Comparison of ENCODE assay signal across 8 cellular contexts in the genomic region with DNA sequence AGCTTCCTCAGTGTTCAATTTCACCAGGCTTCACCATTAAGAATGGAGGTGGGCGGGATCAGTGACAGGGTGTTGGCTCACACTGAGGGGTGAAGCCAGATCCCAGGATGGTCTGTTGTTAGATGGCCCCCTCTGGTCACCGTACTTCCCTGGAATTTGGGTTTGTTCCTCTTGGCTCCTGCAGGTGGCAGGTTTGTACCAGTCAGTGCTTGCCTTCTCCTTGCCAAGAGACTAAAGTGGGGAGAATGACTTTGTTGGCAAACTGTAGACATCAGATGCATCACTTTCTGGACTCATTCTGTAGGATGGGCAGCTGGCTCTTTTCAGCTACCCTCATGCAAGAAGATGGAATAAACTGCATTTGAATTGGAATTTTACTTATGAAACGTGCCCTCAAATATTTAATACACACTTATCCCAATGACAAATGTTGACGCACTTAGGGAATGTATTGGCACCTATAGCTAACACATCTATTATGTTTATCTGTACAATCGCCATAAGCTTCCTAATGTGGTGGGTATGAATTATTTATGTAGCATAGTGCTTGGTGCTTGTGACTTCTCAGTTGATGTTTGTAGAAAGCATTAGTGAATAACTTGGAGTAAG. TPM values are rescaled to one million over a fixed set of nuclear protein-coding genes. Genes with fewer than 3 reads are reported as not detected.
A peak's percentile ranks its signal among the peaks of the same experiment; 100 is the strongest.
DNase-seq lines count a peak whose midpoint lies in the region; ATAC-seq and TF ChIP-seq lines count a peak whose summit lies in the region.

No MANE protein-coding gene starts in this region.

- peak; percentile 76 to 88 (median 80) for ATAC-seq in right lobe of liver
- no peak for ATAC-seq in GM21528 (IDR thresholded peaks at IDR 0.05; ENCODE audit: low FRiP score, unreplicated experiment)

- H3K27ac ChIP-seq in right lobe of liver, result no peak overlapping the region

- TF ChIP-seq CTCF in BE2C (IDR thresholded peaks at IDR 0.05; ENCODE audit: low read depth, low read length) (peak; percentile 94), GM12873 (IDR thresholded peaks at IDR 0.05; ENCODE audit: insufficient read depth, low read depth, low read length, missing control alignments) (peak; percentile 72), cardiac fibroblast (IDR thresholded peaks at IDR 0.05; ENCODE audit: low read depth, low read length) (peak; percentile 66), right lobe of liver (IDR thresholded peaks at IDR 0.05) (peak; percentile 52 to 64 (median 56))

- H3K4me1 ChIP-seq in BE2C (no peaks in the 10 kb centered on the region; the same call in 1 of the 2 replicates), right lobe of liver (no peaks in the 10 kb centered on the region)

- H3K27me3 ChIP-seq in BE2C, result no peaks in the 10 kb centered on the region
- no peaks in the 10 kb centered on the region for H3K27me3 ChIP-seq in right lobe of liver

- H3K36me3 ChIP-seq in BE2C, result no peaks in the 10 kb centered on the region
- H3K36me3 ChIP-seq in right lobe of liver, result no peaks in the 10 kb centered on the region

- 65% methylated on average over 5 of the region's 5 CpGs for WGBS in right lobe of liver (ENCODE audit: insufficient coverage, low coverage, low lambda C conversion rate, missing lambda C conversion rate)

- H3K4me3 ChIP-seq in BE2C (ENCODE audit: low read depth, low read length) (no peak overlapping the region), cardiac fibroblast (replicated peaks in 1 of 2; ENCODE audit: low read depth in 2 of 2, low read length in 2 of 2) (no peak overlapping the region), right lobe of liver (no peak overlapping the region)

- no peaks in the 10 kb centered on the region for H3K9me3 ChIP-seq in BE2C
- no peaks in the 10 kb centered on the region for H3K9me3 ChIP-seq in right lobe of liver

- no peak for TF ChIP-seq POLR2A in right lobe of liver (IDR thresholded peaks at IDR 0.05)

- peak; percentile 56 for DNase-seq in BE2C
- peak; percentile 68 for DNase-seq in NCI-H82 (lab: John Stamatoyannopoulos, UW)
- DNase-seq in cardiac fibroblast (ENCODE audit: low read depth in 2 of 2), result peak; percentile 48 to 66
- DNase-seq in right lobe of liver, result no peak
- DNase-seq in globus pallidus (ENCODE audit: low spot score), result no peak
- DNase-seq in NK-92 treated with Interleukin-12 subunit alpha and Interleukin-12 subunit beta, amount 100 ng/mL, for 24 hours (lab: John Stamatoyannopoulos, UW), result no peak

- intact Hi-C loops in right lobe of liver (cut with DNase I), result loop anchor here in 1 of 2 donors (10.0 kb wide), 1 partner anchor 580 kb away; no protein-coding TSS in a partner anchor

RNA-seq across cellular contexts. Expression of a gene that starts 31.4 kb away (rescaled TPM):
- 0.42 TPM for polyA plus RNA-seq in BE2C (2012; ENCODE audit: insufficient read depth, insufficient read length, low read depth)
- total RNA-seq in right lobe of liver, result 1 to 10 TPM in 4 of 6 experiments, under 1 TPM in 2; 0.68 to 2.2 (median 1.2) TPM

Comparison
In these comparisons a context has a peak if more than half of its experiments do, and no peak if none do; other contexts are left out.
1. DNase-seq: peak in BE2C (single experiment), NCI-H82 (single experiment) and cardiac fibroblast (2 of 2); none in right lobe of liver (0 of 3), globus pallidus (single experiment) and NK-92 treated with Interleukin-12 subunit alpha and Interleukin-12 subunit beta, amount 100 ng/mL, for 24 hours (single experiment).
2. Peak in every context shown above with its lines, with median percentiles within 50 percentile points of each other: CTCF ChIP-seq.